Comparison of ENCODE assay signal across 22 cellular contexts in genomic region chr2:52919668-52920067, GRCh38.
DNase-seq lines count a peak whose midpoint lies in the region; ATAC-seq, FAIRE-seq and TF ChIP-seq lines count a peak whose summit lies in the region.
"Had no signal": no experiment of that assay in that cellular context is flagged by ENCODE, and none has a peak within 500 bp of the region (broad histone marks: within the 10 kb centered on the region; RNA-seq: fewer than 3 reads in every experiment).

No MANE protein-coding gene starts in this region.

- H4K8ac ChIP-seq in IMR-90 (ENCODE audit: low read depth in 2 of 2, low read length in 2 of 2) (0 out of 4 replicates have a peak overlapping the region, but pooled peaks of 1 of the 2 experiments have one; percentile 19), mesenchymal stem cell (ENCODE audit: low read length) (no peak overlapping the region)

- no peak overlapping the region for H3K4me2 ChIP-seq in IMR-90 (ENCODE audit: low read depth, low read length)
- H3K4me2 ChIP-seq in endothelial cell of umbilical vein (ENCODE audit: insufficient read depth, low read length): no peak overlapping the region
- H3K4me2 ChIP-seq in mesenchymal stem cell (ENCODE audit: low read length, poor library complexity, severe bottlenecking): no peak overlapping the region

- H3K36me3 ChIP-seq in BE2C (no peaks in the 10 kb centered on the region), IMR-90 (ENCODE audit: control insufficient read depth, insufficient read depth, low read length) (no peaks in the 10 kb centered on the region), endothelial cell of umbilical vein (ENCODE audit: control insufficient read depth in 2 of 2, extremely low read depth in 1 of 2, insufficient read depth in 2 of 2, low read length in 2 of 2) (no peaks in the 10 kb centered on the region), mesenchymal stem cell (ENCODE audit: control insufficient read depth in 1 of 2, insufficient read depth in 2 of 2, low read depth in 1 of 2, low read length in 2 of 2) (no peaks in the 10 kb centered on the region)
- no peaks in the 10 kb centered on the region for H3K36me3 ChIP-seq in CD8-positive, alpha-beta memory T cell (ENCODE audit: insufficient read depth, low read length)
- H3K36me3 ChIP-seq in naive thymus-derived CD4-positive, alpha-beta T cell (ENCODE audit: control insufficient read depth in 2 of 3, insufficient read depth in 3 of 3, low read length in 3 of 3): no peaks in the 10 kb centered on the region
- H3K36me3 ChIP-seq: SJSA1 had no signal

- no peak overlapping the region for H2BK20ac ChIP-seq in IMR-90 (ENCODE audit: low read depth, low read length)

- H2AK9ac ChIP-seq in IMR-90 (replicated peaks; ENCODE audit: low read depth, low read length, poor library complexity): no peak overlapping the region

- peaks cover 0 to 13% (median 0%) of the 10 kb centered on the region in 5 donors for H3K9me3 Mint-ChIP-seq in CD8-positive, alpha-beta memory T cell
- peaks cover 0 to 13% (median 0%) of the 10 kb centered on the region in 11 donors for H3K9me3 Mint-ChIP-seq in naive thymus-derived CD4-positive, alpha-beta T cell

- H2AK5ac ChIP-seq in IMR-90 (ENCODE audit: low read depth, low read length) (no peak overlapping the region), mesenchymal stem cell (ENCODE audit: low read length, severe bottlenecking) (no peak overlapping the region)

- POLR2A ChIA-PET in IMR-90 (lab: Charles Lee; ENCODE audit: unreplicated experiment): no interaction called here
- POLR2A ChIA-PET in endothelial cell of umbilical vein (lab: Charles Lee): no interaction called here
- POLR2A ChIA-PET in CD8-positive, alpha-beta memory T cell (lab: Charles Lee): no interaction called here
- POLR2A ChIA-PET in naive thymus-derived CD4-positive, alpha-beta T cell (lab: Charles Lee): no interaction called here

- no peak overlapping the region for H3K56ac ChIP-seq in IMR-90 (ENCODE audit: extremely low read depth, insufficient read depth, low read length)

- H3K27me3 ChIP-seq in BE2C: no peaks in the 10 kb centered on the region
- no peaks in the 10 kb centered on the region for H3K27me3 ChIP-seq in IMR-90 (ENCODE audit: control insufficient read depth, insufficient read depth, low read length)
- no peaks in the 10 kb centered on the region for H3K27me3 ChIP-seq in endothelial cell of umbilical vein (ENCODE audit: control insufficient read depth in 2 of 2, insufficient read depth in 2 of 2, low read length in 2 of 2)
- no peaks in the 10 kb centered on the region for H3K27me3 ChIP-seq in mesenchymal stem cell (ENCODE audit: control insufficient read depth in 1 of 2, insufficient read depth in 1 of 2, low read length in 2 of 2)
- no peaks in the 10 kb centered on the region for H3K27me3 ChIP-seq in CD8-positive, alpha-beta memory T cell (ENCODE audit: insufficient read depth, low read length, poor library complexity, severe bottlenecking)
- H3K27me3 ChIP-seq in naive thymus-derived CD4-positive, alpha-beta T cell (ENCODE audit: control insufficient read depth in 2 of 2, insufficient read depth in 2 of 2, low read length in 2 of 2): no peaks in the 10 kb centered on the region
- H3K27me3 ChIP-seq: SJSA1 had no signal

- no peaks in the 10 kb centered on the region for H3K79me1 ChIP-seq in IMR-90 (ENCODE audit: low read depth in 1 of 2, low read length in 2 of 2)
- no peaks in the 10 kb centered on the region for H3K79me1 ChIP-seq in mesenchymal stem cell (replicated peaks; ENCODE audit: low read length, poor library complexity, severe bottlenecking)

- H3K4me1 Mint-ChIP-seq in CD8-positive, alpha-beta memory T cell: no peaks in the 10 kb centered on the region
- H3K4me1 Mint-ChIP-seq in naive thymus-derived CD4-positive, alpha-beta T cell: no peaks in the 10 kb centered on the region
- H3K4me1 Mint-ChIP-seq: CD4-positive, alpha-beta memory T cell; IgD-negative memory B cell had no signal

- intact Hi-C loops in IMR-90 (cut with micrococcal nuclease): no loop called here
- intact Hi-C loops in endothelial cell of umbilical vein (cut with micrococcal nuclease): no loop called here
- intact Hi-C loops in naive thymus-derived CD4-positive, alpha-beta T cell (cut with micrococcal nuclease): no loop called here

- BruUV-seq in IMR-90 (replicated peaks; lab: Mats Ljungman, UMichigan) (no TSS peak), endothelial cell of umbilical vein (replicated peaks; lab: Mats Ljungman, UMichigan) (no TSS peak)

- no peak overlapping the region for H2BK12ac ChIP-seq in mesenchymal stem cell (ENCODE audit: low read length in 2 of 2)

- no peak overlapping the region for H3K14ac ChIP-seq in IMR-90 (replicated peaks; ENCODE audit: low read depth, low read length)
- no peak overlapping the region for H3K14ac ChIP-seq in mesenchymal stem cell (ENCODE audit: low read length in 2 of 2)

- peak overlapping the region; percentile 45 for H2BK120ac ChIP-seq in IMR-90 (ENCODE audit: low read depth, low read length)
- H2BK120ac ChIP-seq in mesenchymal stem cell (ENCODE audit: low read depth, low read length): no peak overlapping the region

- no peak overlapping the region for H3K27ac Mint-ChIP-seq in CD8-positive, alpha-beta memory T cell
- H3K27ac Mint-ChIP-seq in naive thymus-derived CD4-positive, alpha-beta T cell: no peak overlapping the region
- H3K27ac Mint-ChIP-seq: CD4-positive, alpha-beta memory T cell; IgD-negative memory B cell had no signal

- H3K9ac ChIP-seq in IMR-90 (ENCODE audit: low read depth, low read length): no peak overlapping the region
- no peak overlapping the region for H3K9ac ChIP-seq in endothelial cell of umbilical vein (replicated peaks; ENCODE audit: extremely low read depth, insufficient read depth, low read length)
- no peak overlapping the region for H3K9ac ChIP-seq in mesenchymal stem cell (ENCODE audit: low read length)
- H3K9ac ChIP-seq: GM23248 had no signal

- TF ChIP-seq RAD21 in IMR-90 (IDR thresholded peaks at IDR 0.05; ENCODE audit: low read length): no peak

- H4K20me1 ChIP-seq in IMR-90 (ENCODE audit: insufficient read depth, low read length) (no peaks in the 10 kb centered on the region), endothelial cell of umbilical vein (replicated peaks; ENCODE audit: control insufficient read depth, extremely low read depth, insufficient read depth, low read length) (no peaks in the 10 kb centered on the region)

- H3K9me1 ChIP-seq in IMR-90 (ENCODE audit: insufficient read depth, low read length) (no peaks in the 10 kb centered on the region), endothelial cell of umbilical vein (replicated peaks; ENCODE audit: control insufficient read depth, extremely low read depth, insufficient read depth, low read length) (no peaks in the 10 kb centered on the region)

- H2BK5ac ChIP-seq in IMR-90 (ENCODE audit: low read depth, low read length, poor library complexity, severe bottlenecking) (no peak overlapping the region), mesenchymal stem cell (ENCODE audit: low read depth, low read length, poor library complexity, severe bottlenecking) (no peak overlapping the region)

- no CpG with 5 or more reads among the region's 4 CpGs for WGBS in IMR-90 (ENCODE audit: extremely low coverage in 2 of 2, insufficient read length in 1 of 2), 2 experiments
- 77% methylated on average over 3 of the region's 4 CpGs for WGBS in mesenchymal stem cell

- TF ChIP-seq POLR2A in IMR-90 (IDR thresholded peaks at IDR 0.05; ENCODE audit: low read depth, low read length): no peak
- no peak for TF ChIP-seq POLR2A in endothelial cell of umbilical vein (IDR thresholded peaks at IDR 0.05; ENCODE audit: low read depth, low read length)

- H3K27ac ChIP-seq in IMR-90 (ENCODE audit: insufficient read depth, low read length) (peak overlapping the region; percentile 63; the same call in 1 of the 2 replicates), endothelial cell of umbilical vein (ENCODE audit: insufficient read depth, low read depth, low read length) (no peak overlapping the region), mesenchymal stem cell (ENCODE audit: low read length, poor library complexity, severe bottlenecking) (no peak overlapping the region)
- H3K27ac ChIP-seq in CD8-positive, alpha-beta memory T cell (ENCODE audit: low read depth, low read length): no peak overlapping the region
- no peak overlapping the region for H3K27ac ChIP-seq in naive thymus-derived CD4-positive, alpha-beta T cell (ENCODE audit: low read depth, low read length)
- H3K27ac ChIP-seq: GM23248, SJSA1 had no signal

- peak overlapping the region; percentile 95 for H3K18ac ChIP-seq in IMR-90 (ENCODE audit: low read depth, low read length)
- H3K18ac ChIP-seq in mesenchymal stem cell (ENCODE audit: low read depth in 1 of 2, low read length in 2 of 2): no peak overlapping the region

- H2AFZ ChIP-seq in IMR-90 (replicated peaks; ENCODE audit: low read length, poor library complexity): no peak overlapping the region
- H2AFZ ChIP-seq in endothelial cell of umbilical vein (ENCODE audit: low read depth, low read length): no peak overlapping the region
- H2AFZ ChIP-seq in mesenchymal stem cell (ENCODE audit: low read depth, low read length): no peak overlapping the region
- H2AFZ ChIP-seq: GM23248 had no signal

- H2BK15ac ChIP-seq in IMR-90 (ENCODE audit: low read depth, low read length) (no peak overlapping the region), mesenchymal stem cell (ENCODE audit: low read depth, poor library complexity, severe bottlenecking) (no peak overlapping the region)

- no peak for ATAC-seq in IMR-90 (ENCODE audit: low read depth)
- no peak for ATAC-seq in naive thymus-derived CD4-positive, alpha-beta T cell

- peak overlapping the region; percentile 97 for H4K5ac ChIP-seq in IMR-90 (ENCODE audit: low read depth, low read length)

- in situ Hi-C loops in IMR-90 (cut with MboI; ENCODE audit: low sequenced_read_pairs): no loop called here

- no peak for FAIRE-seq in endothelial cell of umbilical vein (lab: Jason Lieb, UNC)
- FAIRE-seq: A204.1 had no signal

- no peaks in the 10 kb centered on the region for H3K36me3 Mint-ChIP-seq in CD8-positive, alpha-beta memory T cell
- H3K36me3 Mint-ChIP-seq in naive thymus-derived CD4-positive, alpha-beta T cell: no peaks in the 10 kb centered on the region
- H3K36me3 Mint-ChIP-seq: CD4-positive, alpha-beta memory T cell; IgD-negative memory B cell had no signal

- TF ChIP-seq CTCF in BE2C (IDR thresholded peaks at IDR 0.05; ENCODE audit: low read depth, low read length): no peak
- no peak for TF ChIP-seq CTCF in IMR-90 (conservative IDR thresholded peaks at IDR 0.05; ENCODE audit: low read depth, low read length)
- no peak for TF ChIP-seq CTCF in endothelial cell of umbilical vein (IDR thresholded peaks at IDR 0.05; ENCODE audit: extremely low read depth in 1 of 2, insufficient read depth in 1 of 2, low read depth in 1 of 2, low read length in 2 of 2)

- dilution Hi-C loops in IMR-90 (cut with HindIII; ENCODE audit: low sequenced_read_pairs, unreplicated experiment): no loop called here
- dilution Hi-C loops in endothelial cell of umbilical vein (cut with MboI; ENCODE audit: extremely low pct_ligation_motif_present, low sequenced_read_pairs): no loop called here

- H4K91ac ChIP-seq in IMR-90 (ENCODE audit: insufficient read depth, low read depth, low read length) (0 out of 2 replicates have a peak overlapping the region, but pooled peaks have one; percentile 17), mesenchymal stem cell (ENCODE audit: low read length) (no peak overlapping the region)

- H3K9me3 ChIP-seq in BE2C: no peaks in the 10 kb centered on the region
- no peaks in the 10 kb centered on the region for H3K9me3 ChIP-seq in IMR-90 (ENCODE audit: control insufficient read depth, insufficient read depth, low read length)
- no peaks in the 10 kb centered on the region for H3K9me3 ChIP-seq in endothelial cell of umbilical vein (replicated peaks; ENCODE audit: control insufficient read depth, insufficient read depth, low read length)
- H3K9me3 ChIP-seq in mesenchymal stem cell (ENCODE audit: control insufficient read depth, low read length): no peaks in the 10 kb centered on the region
- no peaks in the 10 kb centered on the region for H3K9me3 ChIP-seq in CD8-positive, alpha-beta memory T cell (ENCODE audit: low read length)
- H3K9me3 ChIP-seq in naive thymus-derived CD4-positive, alpha-beta T cell (ENCODE audit: control insufficient read depth in 2 of 3, low read length in 3 of 3): no peaks in the 10 kb centered on the region
- H3K9me3 ChIP-seq: SJSA1 had no signal

- no peaks in the 10 kb centered on the region for H3K79me2 ChIP-seq in endothelial cell of umbilical vein (ENCODE audit: control insufficient read depth, insufficient read depth, low read length)

- H3K4ac ChIP-seq in IMR-90 (ENCODE audit: low read depth, low read length) (no peak overlapping the region), mesenchymal stem cell (ENCODE audit: low read depth in 1 of 2, low read length in 2 of 2) (no peak overlapping the region)

- H3K23ac ChIP-seq in IMR-90 (ENCODE audit: low read depth, low read length): no peak overlapping the region
- no peak overlapping the region for H3K23ac ChIP-seq in mesenchymal stem cell (ENCODE audit: low read length in 2 of 2)

- no peak overlapping the region for H3K4me3 ChIP-seq in BE2C (ENCODE audit: low read depth, low read length)
- no peak overlapping the region for H3K4me3 ChIP-seq in IMR-90 (ENCODE audit: insufficient read depth, low read depth, low read length)
- H3K4me3 ChIP-seq in endothelial cell of umbilical vein (replicated peaks in 1 of 3; ENCODE audit: insufficient read depth in 1 of 3, low read depth in 1 of 3, low read length in 3 of 3): no peak overlapping the region
- no peak overlapping the region for H3K4me3 ChIP-seq in mesenchymal stem cell (ENCODE audit: insufficient read depth in 1 of 2, low read depth in 1 of 2, low read length in 2 of 2)
- H3K4me3 ChIP-seq in CD8-positive, alpha-beta memory T cell (ENCODE audit: low read length): no peak overlapping the region
- H3K4me3 ChIP-seq in naive thymus-derived CD4-positive, alpha-beta T cell (ENCODE audit: low read length): no peak overlapping the region
- H3K4me3 ChIP-seq: GM23248, SJSA1 had no signal

- H3K27me3 Mint-ChIP-seq in CD8-positive, alpha-beta memory T cell: no peaks in the 10 kb centered on the region
- H3K27me3 Mint-ChIP-seq in naive thymus-derived CD4-positive, alpha-beta T cell: no peaks in the 10 kb centered on the region
- H3K27me3 Mint-ChIP-seq: CD4-positive, alpha-beta memory T cell; IgD-negative memory B cell had no signal

- no peak overlapping the region for H3K4me3 Mint-ChIP-seq in CD8-positive, alpha-beta memory T cell
- H3K4me3 Mint-ChIP-seq in naive thymus-derived CD4-positive, alpha-beta T cell: no peak overlapping the region
- H3K4me3 Mint-ChIP-seq: CD4-positive, alpha-beta memory T cell; IgD-negative memory B cell had no signal

- peak; percentile 3 for DNase-seq in BE2C
- DNase-seq in IMR-90: peak; percentile 10
- DNase-seq in endothelial cell of umbilical vein (ENCODE audit: low read depth, low spot score): peak; percentile 21
- peak; percentile 18 for DNase-seq in mesenchymal stem cell
- DNase-seq in NCI-H2227 (lab: John Stamatoyannopoulos, UW; ENCODE audit: unreplicated experiment): no peak
- no peak for DNase-seq in activated naive CD4-positive, alpha-beta T cell treated with Interleukin-2 at 50 U/mL for 16 hours
- DNase-seq in CD8-positive, alpha-beta memory T cell: no peak
- no peak for DNase-seq in naive thymus-derived CD4-positive, alpha-beta T cell
- DNase-seq: AML-193; C1 segment of cervical spinal cord; CD4-positive, alpha-beta memory T cell; DMS153; GM23248; H7; NCI-H2029; NCI-H446 treated with DMSO at 0.1 percent for 48 hours; NCI-H526 treated with DMSO at 0.1 percent for 48 hours; Right ventricle myocardium superior; RPMI8226 had no signal

- no peaks in the 10 kb centered on the region for H3K4me1 ChIP-seq in BE2C
- peaks cover 9% of the 10 kb centered on the region for H3K4me1 ChIP-seq in IMR-90 (ENCODE audit: control insufficient read depth, insufficient read depth, low read length)
- no peaks in the 10 kb centered on the region for H3K4me1 ChIP-seq in endothelial cell of umbilical vein (ENCODE audit: control insufficient read depth, extremely low read depth, insufficient read depth, low read length)
- H3K4me1 ChIP-seq in mesenchymal stem cell (ENCODE audit: control insufficient read depth, insufficient read depth, low read depth, low read length): no peaks in the 10 kb centered on the region
- H3K4me1 ChIP-seq in CD8-positive, alpha-beta memory T cell (ENCODE audit: insufficient read depth, low read length): no peaks in the 10 kb centered on the region
- no peaks in the 10 kb centered on the region for H3K4me1 ChIP-seq in naive thymus-derived CD4-positive, alpha-beta T cell (ENCODE audit: control insufficient read depth in 2 of 2, insufficient read depth in 2 of 2, low read length in 2 of 2)
- H3K4me1 ChIP-seq: SJSA1 had no signal

- CTCF ChIA-PET in IMR-90 (lab: Yijun Ruan, JAX) (no interaction called here), endothelial cell of umbilical vein (lab: Charles Lee) (no interaction called here)
- CTCF ChIA-PET in CD8-positive, alpha-beta memory T cell (lab: Charles Lee): no interaction called here
- CTCF ChIA-PET in naive thymus-derived CD4-positive, alpha-beta T cell (lab: Charles Lee): no interaction called here

Comparison
In these comparisons a context has a peak if more than half of its experiments do, and no peak if none do; other contexts are left out.
1. DNase-seq: peak in BE2C (single experiment), IMR-90 (single experiment), endothelial cell of umbilical vein (single experiment) and mesenchymal stem cell (single experiment); none in NCI-H2227 (single experiment), activated naive CD4-positive, alpha-beta T cell treated with Interleukin-2 at 50 U/mL for 16 hours (single experiment), CD8-positive, alpha-beta memory T cell (0 of 5) and naive thymus-derived CD4-positive, alpha-beta T cell (0 of 9).